Comparison of ENCODE assay signal across 20 cellular contexts in genomic region chr1:31095298-31095981, GRCh38. TPM values are rescaled to one million over a fixed set of nuclear protein-coding genes. Genes with fewer than 3 reads are reported as not detected.
A peak's percentile ranks its signal among the peaks of the same experiment; 100 is the strongest.
DNase-seq lines count a peak whose midpoint lies in the region; ATAC-seq, FAIRE-seq and TF ChIP-seq lines count a peak whose summit lies in the region.
"Had no signal": no experiment of that assay in that cellular context is flagged by ENCODE, and none has a peak within 500 bp of the region (broad histone marks: within the 10 kb centered on the region; RNA-seq: fewer than 3 reads in every experiment).

No MANE protein-coding gene starts in this region.

- TF ChIP-seq CTCF in HepG2 (CRISPR knock-in tag; IDR thresholded peaks at IDR 0.05), result no peak
- TF ChIP-seq CTCF in right lobe of liver (IDR thresholded peaks at IDR 0.05), result no peak
- no peak for TF ChIP-seq CTCF in astrocyte of the cerebellum (IDR thresholded peaks at IDR 0.05; ENCODE audit: low read depth, low read length, missing control alignments)
- no peak for TF ChIP-seq CTCF in fibroblast of the aortic adventitia (IDR thresholded peaks at IDR 0.05; ENCODE audit: insufficient read depth, low read length)

- TF ChIP-seq POLR2A in HepG2 (IDR thresholded peaks at IDR 0.05; ENCODE audit: insufficient read depth in 1 of 2, low read depth in 2 of 2, low read length in 2 of 2) (no peak), right lobe of liver (IDR thresholded peaks at IDR 0.05) (no peak)

- no peak overlapping the region for H3K9ac ChIP-seq in HepG2 (ENCODE audit: insufficient read depth, low read depth, low read length)

- H3K4me1 ChIP-seq in HepG2 (ENCODE audit: insufficient read depth, low read length), result peaks cover 43% of the 10 kb centered on the region
- H3K4me1 ChIP-seq in right lobe of liver, result peaks cover 0 to 16% (median 7%) of the 10 kb centered on the region in 4 donors
- no peaks in the 10 kb centered on the region for H3K4me1 ChIP-seq in SJCRH30
- H3K4me1 ChIP-seq: HAP-1, Peyer's patch, tibial artery had no signal

- BruUV-seq in HepG2 (replicated peaks; lab: Mats Ljungman, UMichigan), result no TSS peak

- H3K4me3 ChIP-seq in HepG2 (replicated peaks in 1 of 3; ENCODE audit: insufficient read depth in 1 of 3, low read depth in 2 of 3, low read length in 3 of 3) (no peak overlapping the region), right lobe of liver (no peak overlapping the region), astrocyte of the cerebellum (ENCODE audit: low read depth, low read length) (no peak overlapping the region), fibroblast of the aortic adventitia (ENCODE audit: low read depth, low read length) (no peak overlapping the region), SJCRH30 (no peak overlapping the region)
- H3K4me3 ChIP-seq: cardiac muscle cell, HAP-1, Peyer's patch, tibial artery had no signal

- no peaks in the 10 kb centered on the region for H3K79me2 ChIP-seq in HepG2 (ENCODE audit: insufficient read depth, low read length)

- no peak for DNase-seq in HepG2 (ENCODE audit: low spot score)
- no peak for DNase-seq in right lobe of liver
- DNase-seq in astrocyte of the cerebellum (ENCODE audit: low read depth), result peak; percentile 37
- DNase-seq in fibroblast of the aortic adventitia (ENCODE audit: low read depth), result peak; percentile 88
- no peak for DNase-seq in cerebellar nuclear complex (lab: John Stamatoyannopoulos, UW)
- DNase-seq in SJCRH30, result no peak
- no peak for DNase-seq in caudate nucleus (lab: John Stamatoyannopoulos, UW)
- DNase-seq in activated naive CD4-positive, alpha-beta T cell (lab: John Stamatoyannopoulos, UW), result no peak
- DNase-seq: 8988T, activated gamma-delta T cell, COR-L47, kidney glomerular epithelial cell, NCI-H2029 treated with DMSO at 0.1 percent for 48 hours, NCI-H748 treated with DMSO at 0.1 percent for 48 hours, tibial artery, WERI-Rb-1 had no signal

- H3K36me3 ChIP-seq in HepG2 (replicated peaks in 1 of 2; ENCODE audit: control insufficient read depth in 1 of 2, insufficient read depth in 2 of 2, low read length in 2 of 2) (no peaks in the 10 kb centered on the region), right lobe of liver (no peaks in the 10 kb centered on the region), SJCRH30 (no peaks in the 10 kb centered on the region)
- H3K36me3 ChIP-seq: cardiac muscle cell, HAP-1, neutrophil, Peyer's patch, tibial artery, WERI-Rb-1 had no signal

- 74% methylated on average over 12 of the region's 12 CpGs for WGBS in HepG2 (ENCODE audit: low lambda C conversion rate)
- WGBS in right lobe of liver (ENCODE audit: insufficient coverage, low coverage, low lambda C conversion rate, missing lambda C conversion rate), result 90% methylated on average over 9 of the region's 12 CpGs

- POLR2A ChIA-PET in HepG2 (lab: Yijun Ruan, JAX), result interaction anchor here (0.6 to 0.9 kb wide), 2 partner anchors 27 to 120 kb away, joined by 3 read pairs; no protein-coding TSS in a partner anchor

- no peak for ATAC-seq in HepG2
- no peak for ATAC-seq in right lobe of liver

- intact Hi-C loops in HepG2 (cut with micrococcal nuclease; ENCODE audit: unreplicated experiment) (no loop called here), right lobe of liver (cut with DNase I) (no loop called here)

- no peak overlapping the region for H3K27ac ChIP-seq in HepG2 (ENCODE audit: extremely low read length, insufficient read depth, low read length)
- no peak overlapping the region for H3K27ac ChIP-seq in right lobe of liver
- H3K27ac ChIP-seq in SJCRH30, result no peak overlapping the region
- H3K27ac ChIP-seq in caudate nucleus (ENCODE audit: low read depth, low read length), result no peak overlapping the region
- H3K27ac ChIP-seq: cardiac muscle cell, neutrophil, tibial artery, WERI-Rb-1 had no signal

- no peak for TF ChIP-seq EP300 in HepG2 (IDR thresholded peaks at IDR 0.05; ENCODE audit: low read depth in 2 of 2, low read length in 2 of 2)
- no peak for TF ChIP-seq EP300 in HepG2 (CRISPR knock-in tag; IDR thresholded peaks at IDR 0.05; ENCODE audit: borderline replicate concordance)

- CTCF ChIA-PET in HepG2 (lab: Yijun Ruan, JAX; ENCODE audit: low intra/inter-chr PET ratio, low total read pairs), result no interaction called here

- 0 out of 2 replicates have a peak overlapping the region, but pooled peaks have one; percentile 60 for H3K4me2 ChIP-seq in HepG2 (ENCODE audit: low read depth, low read length)

- TF ChIP-seq RAD21 in HepG2 (CRISPR knock-in tag; IDR thresholded peaks at IDR 0.05), result no peak

- FAIRE-seq in HepG2 (lab: Jason Lieb, UNC), result no peak

- no peak overlapping the region for H2AFZ ChIP-seq in HepG2 (ENCODE audit: low read length)

- H3K27me3 ChIP-seq in HepG2 (ENCODE audit: control insufficient read depth in 1 of 2, insufficient read depth in 2 of 2, low read length in 2 of 2) (no peaks in the 10 kb centered on the region), right lobe of liver (no peaks in the 10 kb centered on the region), SJCRH30 (no peaks in the 10 kb centered on the region)
- H3K27me3 ChIP-seq: cardiac muscle cell, neutrophil, Peyer's patch, tibial artery had no signal

- no peaks in the 10 kb centered on the region for H4K20me1 ChIP-seq in HepG2 (ENCODE audit: insufficient read depth, low read length)

- in situ Hi-C loops in HepG2 (cut with HindIII; ENCODE audit: extremely low pct_ligation_motif_present, low pct_unique_long_range_greater_than_20kb), result no loop called here
- in situ Hi-C loops in astrocyte of the cerebellum (cut with HindIII; ENCODE audit: low sequenced_read_pairs), result no loop called here

- H3K9me3 ChIP-seq in HepG2 (ENCODE audit: low read length) (no peaks in the 10 kb centered on the region), right lobe of liver (no peaks in the 10 kb centered on the region), SJCRH30 (replicated peaks) (no peaks in the 10 kb centered on the region)
- H3K9me3 ChIP-seq: HAP-1, neutrophil, Peyer's patch, tibial artery had no signal

TF ChIP-seq in HepG2, 621 proteins besides CTCF, POLR2A, EP300 and RAD21:
- TF ChIP-seq RBFOX2 (IDR thresholded peaks at IDR 0.05; ENCODE audit: low read depth, low read length), result no peak
- no peak for TF ChIP-seq ZC3H13 (CRISPR knock-in tag; IDR thresholded peaks at IDR 0.05)
- no peak for TF ChIP-seq ZNF33A (CRISPR knock-in tag; IDR thresholded peaks at IDR 0.05; ENCODE audit: borderline replicate concordance)

RNA-seq across cellular contexts. Expression of gene PUM1, which starts 29.9 kb away (rescaled TPM):
- 64.7 and 84.6 TPM in 2 replicates for total RNA-seq in HepG2 (2016; rRNA removed; fragmentation: Illumina TruSeq; extraction: Trizol)
- 68.9 and 70.1 TPM in 2 replicates for total RNA-seq in HepG2 (2016; cell fraction: cytosol; rRNA removed; fragmentation: Illumina TruSeq; extraction: Trizol; ENCODE audit: low read depth)
- 57.0 and 74.5 TPM in 2 replicates for total RNA-seq in HepG2 (2016; cell fraction: insoluble cytoplasmic fraction; rRNA removed; fragmentation: Illumina TruSeq; extraction: Trizol)
- 30.6 and 37.0 TPM in 2 replicates for total RNA-seq in HepG2 (2016; cell fraction: membrane; rRNA removed; fragmentation: Illumina TruSeq; extraction: Trizol)
- 99.1 and 105 TPM in 2 replicates for total RNA-seq in HepG2 (2016; cell fraction: nucleus; rRNA removed; fragmentation: Illumina TruSeq; extraction: Trizol)
- 91.0 and 95.0 TPM in 2 replicates for polyA plus RNA-seq in HepG2 (2011; rRNA removed)
- 98.1 and 107 TPM in 2 replicates for polyA plus RNA-seq in HepG2 (2011; cell fraction: cytosol; rRNA removed)
- 116 and 134 TPM in 2 replicates for polyA plus RNA-seq in HepG2 (2011; cell fraction: nucleus; rRNA removed)
- polyA plus RNA-seq in HepG2 (2012), result 83.5 and 85.2 TPM in 2 replicates
- 1.5 and 2.0 TPM in 2 replicates for polyA plus RNA-seq in HepG2 (2016; cell fraction: cytosol; fragmentation: Illumina TruSeq; extraction: Trizol; ENCODE audit: low read depth)
- polyA plus RNA-seq in HepG2 (2016; cell fraction: insoluble cytoplasmic fraction; fragmentation: Illumina TruSeq; extraction: Trizol; ENCODE audit: low read depth), result 53.8 and 55.5 TPM in 2 replicates
- 6.6 and 7.3 TPM in 2 replicates for polyA plus RNA-seq in HepG2 (2016; cell fraction: membrane; fragmentation: Illumina TruSeq; extraction: Trizol; ENCODE audit: low read depth)
- 59.9 and 64.4 TPM in 2 replicates for polyA plus RNA-seq in HepG2 (2016; cell fraction: nucleus; fragmentation: Illumina TruSeq; extraction: Trizol; ENCODE audit: insufficient read depth, low read depth)
- polyA minus RNA-seq in HepG2 (2011; rRNA and poly(A)+ RNA removed; ENCODE audit: low replicate concordance), result 428 and 564 TPM in 2 replicates
- 112 and 124 TPM in 2 replicates for polyA minus RNA-seq in HepG2 (2011; cell fraction: cytosol; rRNA and poly(A)+ RNA removed)
- polyA minus RNA-seq in HepG2 (2011; cell fraction: nucleus; rRNA and poly(A)+ RNA removed), result 187 and 190 TPM in 2 replicates
- 10 to 100 TPM; 30.9 to 51.6 (median 42.0) TPM for total RNA-seq in right lobe of liver
- total RNA-seq in fibroblast of the aortic adventitia (ENCODE audit: low replicate concordance), result 32.9 and 61.1 TPM in 2 replicates
- total RNA-seq in SJCRH30 (2014; rRNA removed; shearing (Covaris generic)), result 99.1 and 99.7 TPM in 2 replicates

Comparison
In these comparisons a context has a peak if more than half of its experiments do, and no peak if none do; other contexts are left out.
1. DNase-seq: peak in astrocyte of the cerebellum (single experiment) and fibroblast of the aortic adventitia (single experiment); none in HepG2 (single experiment), right lobe of liver (0 of 3), cerebellar nuclear complex (0 of 2), SJCRH30 (0 of 2), caudate nucleus (0 of 61) and activated naive CD4-positive, alpha-beta T cell (0 of 4).